In the genomic region with DNA sequence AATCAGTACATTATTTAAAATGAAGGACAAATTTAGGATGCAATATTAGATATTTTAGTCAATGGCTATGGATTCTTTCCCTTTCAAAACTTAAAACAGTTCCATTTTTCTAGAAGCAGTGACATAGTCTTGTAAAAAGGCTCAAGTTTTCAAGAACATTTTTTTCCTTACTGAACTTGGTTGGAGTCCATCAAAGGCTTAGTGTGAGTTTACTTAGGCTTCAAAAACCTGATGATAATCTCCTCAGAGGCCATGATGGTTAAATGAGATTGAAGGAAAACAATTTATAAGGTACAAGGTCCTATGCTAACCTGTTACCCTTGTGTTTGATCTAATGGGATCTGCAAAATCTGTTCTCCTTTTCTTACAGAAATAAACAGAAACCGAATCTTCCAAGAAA, we compare ENCODE assay signal across 28 cellular contexts.
"Had no signal": no experiment of that assay in that cellular context is flagged by ENCODE, and none has a peak within 500 bp of the region (broad histone marks: within the 10 kb centered on the region; RNA-seq: fewer than 3 reads in every experiment).

No MANE protein-coding gene starts in this region.

- H3K4me1 ChIP-seq: body of pancreas, breast epithelium had no signal

- FAIRE-seq: astrocyte, TTC549 had no signal

- H3K36me3 ChIP-seq: adrenal gland, breast epithelium, MG63, SJCRH30 had no signal

- H3K9ac ChIP-seq: KMS-11 had no signal

- ATAC-seq: activated CD8-positive, alpha-beta T cell treated with anti-CD3 and anti-CD28 coated beads for 36 hours; body of pancreas; Panc1 had no signal

- H3K4me3 ChIP-seq: adrenal gland, body of pancreas, breast epithelium, MG63, SJCRH30, SK-N-MC had no signal

- H3K27me3 ChIP-seq: adrenal gland, body of pancreas, breast epithelium, MG63, SJCRH30 had no signal

- H3K27ac ChIP-seq: adrenal gland, body of pancreas, breast epithelium, KMS-11, SJCRH30, SK-N-MC had no signal

- H3K9me3 ChIP-seq: adrenal gland, body of pancreas, breast epithelium, MG63, SJCRH30 had no signal

- H3K4me2 ChIP-seq: KMS-11 had no signal

- DNase-seq: activated CD4-positive, alpha-beta T cell treated with anti-CD3 and anti-CD28 coated beads, Interleukin-2, amount 10 ng/mL, durations not matched to agents 24 days and 14 days; activated CD4-positive, alpha-beta T cell treated with anti-CD3 and anti-CD28 coated beads, Interleukin-2, amount 50 U/mL, for 4 hours; activated CD8-positive, alpha-beta T cell treated with anti-CD3 and anti-CD28 coated beads for 36 hours; activated gamma-delta T cell; activated naive CD4-positive, alpha-beta T cell treated with Interleukin-2 at 50 U/mL for 16 hours; activated naive CD8-positive, alpha-beta T cell treated with anti-CD3 and anti-CD28 coated beads, Interleukin-2, amount 10 ng/mL, durations not matched to agents 7 days and 5 days; activated T-cell treated with anti-CD3 and anti-CD28 coated beads, Interleukin-2, amount 50 U/mL, for 1 hour; adrenal gland; body of pancreas; cerebellar nuclear complex; MG63; NCI-H1048; NCI-H1105 treated with DMSO at 0.1 percent for 48 hours; NCI-H1436; NCI-H1694; NCI-H2029; NCI-H446; NCI-H510A treated with DMSO at 0.1 percent for 48 hours; NCI-H526 treated with DMSO at 0.1 percent for 48 hours; NCI-H774; SHP77; SJCRH30 had no signal
